Comparison of ENCODE assay signal across 1 cellular context in the genomic region with DNA sequence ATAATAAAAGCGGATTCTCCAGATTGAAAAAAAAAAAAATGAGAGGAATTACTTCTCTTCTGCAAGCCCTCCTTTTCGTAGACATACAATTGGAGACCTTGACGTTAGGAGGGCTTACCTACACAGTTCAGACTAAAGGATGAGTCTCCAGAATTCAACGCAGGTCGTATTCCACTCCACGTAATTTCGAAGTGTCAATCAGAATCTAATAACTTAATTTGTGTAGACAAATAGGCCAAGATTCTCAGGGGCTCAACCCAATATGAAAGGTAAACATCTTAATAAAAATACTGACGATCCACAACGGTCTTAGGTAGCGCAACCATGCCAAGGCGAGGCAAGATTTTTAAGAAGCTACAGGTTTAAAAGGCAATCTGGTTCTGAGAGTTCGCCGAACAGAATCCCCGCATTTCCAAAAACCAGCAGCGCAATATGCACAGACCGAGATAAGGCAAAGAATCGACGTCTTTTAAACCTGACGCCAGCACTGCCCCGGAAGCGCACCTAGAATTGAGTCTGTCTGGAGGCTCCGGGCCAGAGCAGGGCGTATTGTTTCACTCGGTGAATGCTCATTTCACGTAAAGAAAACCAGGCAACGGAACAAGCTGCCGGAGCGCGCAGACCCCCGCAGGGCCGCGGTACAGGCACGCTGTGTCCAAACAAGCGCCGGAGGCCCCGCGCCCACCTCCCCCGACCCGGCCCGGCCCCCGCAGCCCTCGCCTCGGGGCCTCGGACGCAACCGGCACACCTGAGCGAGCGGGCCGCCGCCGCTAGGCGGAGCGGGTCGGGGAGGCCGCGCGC.
TF ChIP-seq lines count a peak whose summit lies in the region.

No MANE protein-coding gene starts in this region.

TF ChIP-seq in K562, 482 proteins besides CTCF, POLR2A, EP300 and RAD21 (continued from another document and continues in another):
- TF ChIP-seq, protein P1, sequence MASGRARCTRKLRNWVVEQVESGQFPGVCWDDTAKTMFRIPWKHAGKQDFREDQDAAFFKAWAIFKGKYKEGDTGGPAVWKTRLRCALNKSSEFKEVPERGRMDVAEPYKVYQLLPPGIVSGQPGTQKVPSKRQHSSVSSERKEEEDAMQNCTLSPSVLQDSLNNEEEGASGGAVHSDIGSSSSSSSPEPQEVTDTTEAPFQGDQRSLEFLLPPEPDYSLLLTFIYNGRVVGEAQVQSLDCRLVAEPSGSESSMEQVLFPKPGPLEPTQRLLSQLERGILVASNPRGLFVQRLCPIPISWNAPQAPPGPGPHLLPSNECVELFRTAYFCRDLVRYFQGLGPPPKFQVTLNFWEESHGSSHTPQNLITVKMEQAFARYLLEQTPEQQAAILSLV (tag; IDR thresholded peaks at IDR 0.05), result no peak
- TF ChIP-seq LEF1 (IDR thresholded peaks at IDR 0.05), result peak; percentile 65
- TF ChIP-seq ZNF780A (CRISPR knock-in tag; IDR thresholded peaks at IDR 0.05), result no peak
- TF ChIP-seq HDAC8 (tag; IDR thresholded peaks at IDR 0.05), result no peak
- TF ChIP-seq ZZZ3 (IDR thresholded peaks at IDR 0.05), result no peak
- TF ChIP-seq SREBF2 (CRISPR knock-in tag; IDR thresholded peaks at IDR 0.05), result no peak
- TF ChIP-seq, protein P2, sequence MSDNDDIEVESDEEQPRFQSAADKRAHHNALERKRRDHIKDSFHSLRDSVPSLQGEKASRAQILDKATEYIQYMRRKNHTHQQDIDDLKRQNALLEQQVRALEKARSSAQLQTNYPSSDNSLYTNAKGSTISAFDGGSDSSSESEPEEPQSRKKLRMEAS (CRISPR knock-in tag; IDR thresholded peaks at IDR 0.05), result no peak
- peak in 1 of 2 experiments; percentile 50; a peak in 1 of 4 replicates for TF ChIP-seq SIN3A (IDR thresholded peaks at IDR 0.05; ENCODE audit: borderline replicate concordance in 2 of 2, control insufficient read depth in 1 of 2, low read depth in 2 of 2, low read length in 2 of 2)
- TF ChIP-seq, protein P3, sequence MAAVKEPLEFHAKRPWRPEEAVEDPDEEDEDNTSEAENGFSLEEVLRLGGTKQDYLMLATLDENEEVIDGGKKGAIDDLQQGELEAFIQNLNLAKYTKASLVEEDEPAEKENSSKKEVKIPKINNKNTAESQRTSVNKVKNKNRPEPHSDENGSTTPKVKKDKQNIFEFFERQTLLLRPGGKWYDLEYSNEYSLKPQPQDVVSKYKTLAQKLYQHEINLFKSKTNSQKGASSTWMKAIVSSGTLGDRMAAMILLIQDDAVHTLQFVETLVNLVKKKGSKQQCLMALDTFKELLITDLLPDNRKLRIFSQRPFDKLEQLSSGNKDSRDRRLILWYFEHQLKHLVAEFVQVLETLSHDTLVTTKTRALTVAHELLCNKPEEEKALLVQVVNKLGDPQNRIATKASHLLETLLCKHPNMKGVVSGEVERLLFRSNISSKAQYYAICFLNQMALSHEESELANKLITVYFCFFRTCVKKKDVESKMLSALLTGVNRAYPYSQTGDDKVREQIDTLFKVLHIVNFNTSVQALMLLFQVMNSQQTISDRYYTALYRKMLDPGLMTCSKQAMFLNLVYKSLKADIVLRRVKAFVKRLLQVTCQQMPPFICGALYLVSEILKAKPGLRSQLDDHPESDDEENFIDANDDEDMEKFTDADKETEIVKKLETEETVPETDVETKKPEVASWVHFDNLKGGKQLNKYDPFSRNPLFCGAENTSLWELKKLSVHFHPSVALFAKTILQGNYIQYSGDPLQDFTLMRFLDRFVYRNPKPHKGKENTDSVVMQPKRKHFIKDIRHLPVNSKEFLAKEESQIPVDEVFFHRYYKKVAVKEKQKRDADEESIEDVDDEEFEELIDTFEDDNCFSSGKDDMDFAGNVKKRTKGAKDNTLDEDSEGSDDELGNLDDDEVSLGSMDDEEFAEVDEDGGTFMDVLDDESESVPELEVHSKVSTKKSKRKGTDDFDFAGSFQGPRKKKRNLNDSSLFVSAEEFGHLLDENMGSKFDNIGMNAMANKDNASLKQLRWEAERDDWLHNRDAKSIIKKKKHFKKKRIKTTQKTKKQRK (IDR thresholded peaks at IDR 0.05; ENCODE audit: borderline replicate concordance, low read depth, low read length), result no peak
- TF ChIP-seq TAF1 (IDR thresholded peaks at IDR 0.05; ENCODE audit: control insufficient read depth, extremely low read depth, insufficient read depth, low read length, severe bottlenecking), result peak; percentile 40
- TF ChIP-seq EGR1 (conservative IDR thresholded peaks at IDR 0.05), result no peak; the same call in 1 of the 2 replicates
- no peak for TF ChIP-seq ZNF695 (CRISPR knock-in tag; IDR thresholded peaks at IDR 0.05)
- TF ChIP-seq BRCA1 (IDR thresholded peaks at IDR 0.05), result no peak
- no peak for TF ChIP-seq BRCA1 (CRISPR knock-in tag; IDR thresholded peaks at IDR 0.05)
- TF ChIP-seq HNRNPUL1 (IDR thresholded peaks at IDR 0.05; ENCODE audit: low read length), result no peak
- no peak for TF ChIP-seq NR2C2 (CRISPR knock-in tag; IDR thresholded peaks at IDR 0.05)
- TF ChIP-seq NR2C2 (tag; IDR thresholded peaks at IDR 0.05), result peak; percentile 93
- TF ChIP-seq, protein P4, sequence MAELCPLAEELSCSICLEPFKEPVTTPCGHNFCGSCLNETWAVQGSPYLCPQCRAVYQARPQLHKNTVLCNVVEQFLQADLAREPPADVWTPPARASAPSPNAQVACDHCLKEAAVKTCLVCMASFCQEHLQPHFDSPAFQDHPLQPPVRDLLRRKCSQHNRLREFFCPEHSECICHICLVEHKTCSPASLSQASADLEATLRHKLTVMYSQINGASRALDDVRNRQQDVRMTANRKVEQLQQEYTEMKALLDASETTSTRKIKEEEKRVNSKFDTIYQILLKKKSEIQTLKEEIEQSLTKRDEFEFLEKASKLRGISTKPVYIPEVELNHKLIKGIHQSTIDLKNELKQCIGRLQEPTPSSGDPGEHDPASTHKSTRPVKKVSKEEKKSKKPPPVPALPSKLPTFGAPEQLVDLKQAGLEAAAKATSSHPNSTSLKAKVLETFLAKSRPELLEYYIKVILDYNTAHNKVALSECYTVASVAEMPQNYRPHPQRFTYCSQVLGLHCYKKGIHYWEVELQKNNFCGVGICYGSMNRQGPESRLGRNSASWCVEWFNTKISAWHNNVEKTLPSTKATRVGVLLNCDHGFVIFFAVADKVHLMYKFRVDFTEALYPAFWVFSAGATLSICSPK (IDR thresholded peaks at IDR 0.05; ENCODE audit: borderline replicate concordance), result 0 out of 2 replicates have a peak, but pooled peaks have one; percentile 49
- TF ChIP-seq HDAC3 (IDR thresholded peaks at IDR 0.05; ENCODE audit: borderline replicate concordance, partially characterized antibody), result peak; percentile 44
- TF ChIP-seq HNRNPK (IDR thresholded peaks at IDR 0.05; ENCODE audit: low read depth, low read length, poor library complexity, severe bottlenecking), result no peak
- TF ChIP-seq, protein P5, sequence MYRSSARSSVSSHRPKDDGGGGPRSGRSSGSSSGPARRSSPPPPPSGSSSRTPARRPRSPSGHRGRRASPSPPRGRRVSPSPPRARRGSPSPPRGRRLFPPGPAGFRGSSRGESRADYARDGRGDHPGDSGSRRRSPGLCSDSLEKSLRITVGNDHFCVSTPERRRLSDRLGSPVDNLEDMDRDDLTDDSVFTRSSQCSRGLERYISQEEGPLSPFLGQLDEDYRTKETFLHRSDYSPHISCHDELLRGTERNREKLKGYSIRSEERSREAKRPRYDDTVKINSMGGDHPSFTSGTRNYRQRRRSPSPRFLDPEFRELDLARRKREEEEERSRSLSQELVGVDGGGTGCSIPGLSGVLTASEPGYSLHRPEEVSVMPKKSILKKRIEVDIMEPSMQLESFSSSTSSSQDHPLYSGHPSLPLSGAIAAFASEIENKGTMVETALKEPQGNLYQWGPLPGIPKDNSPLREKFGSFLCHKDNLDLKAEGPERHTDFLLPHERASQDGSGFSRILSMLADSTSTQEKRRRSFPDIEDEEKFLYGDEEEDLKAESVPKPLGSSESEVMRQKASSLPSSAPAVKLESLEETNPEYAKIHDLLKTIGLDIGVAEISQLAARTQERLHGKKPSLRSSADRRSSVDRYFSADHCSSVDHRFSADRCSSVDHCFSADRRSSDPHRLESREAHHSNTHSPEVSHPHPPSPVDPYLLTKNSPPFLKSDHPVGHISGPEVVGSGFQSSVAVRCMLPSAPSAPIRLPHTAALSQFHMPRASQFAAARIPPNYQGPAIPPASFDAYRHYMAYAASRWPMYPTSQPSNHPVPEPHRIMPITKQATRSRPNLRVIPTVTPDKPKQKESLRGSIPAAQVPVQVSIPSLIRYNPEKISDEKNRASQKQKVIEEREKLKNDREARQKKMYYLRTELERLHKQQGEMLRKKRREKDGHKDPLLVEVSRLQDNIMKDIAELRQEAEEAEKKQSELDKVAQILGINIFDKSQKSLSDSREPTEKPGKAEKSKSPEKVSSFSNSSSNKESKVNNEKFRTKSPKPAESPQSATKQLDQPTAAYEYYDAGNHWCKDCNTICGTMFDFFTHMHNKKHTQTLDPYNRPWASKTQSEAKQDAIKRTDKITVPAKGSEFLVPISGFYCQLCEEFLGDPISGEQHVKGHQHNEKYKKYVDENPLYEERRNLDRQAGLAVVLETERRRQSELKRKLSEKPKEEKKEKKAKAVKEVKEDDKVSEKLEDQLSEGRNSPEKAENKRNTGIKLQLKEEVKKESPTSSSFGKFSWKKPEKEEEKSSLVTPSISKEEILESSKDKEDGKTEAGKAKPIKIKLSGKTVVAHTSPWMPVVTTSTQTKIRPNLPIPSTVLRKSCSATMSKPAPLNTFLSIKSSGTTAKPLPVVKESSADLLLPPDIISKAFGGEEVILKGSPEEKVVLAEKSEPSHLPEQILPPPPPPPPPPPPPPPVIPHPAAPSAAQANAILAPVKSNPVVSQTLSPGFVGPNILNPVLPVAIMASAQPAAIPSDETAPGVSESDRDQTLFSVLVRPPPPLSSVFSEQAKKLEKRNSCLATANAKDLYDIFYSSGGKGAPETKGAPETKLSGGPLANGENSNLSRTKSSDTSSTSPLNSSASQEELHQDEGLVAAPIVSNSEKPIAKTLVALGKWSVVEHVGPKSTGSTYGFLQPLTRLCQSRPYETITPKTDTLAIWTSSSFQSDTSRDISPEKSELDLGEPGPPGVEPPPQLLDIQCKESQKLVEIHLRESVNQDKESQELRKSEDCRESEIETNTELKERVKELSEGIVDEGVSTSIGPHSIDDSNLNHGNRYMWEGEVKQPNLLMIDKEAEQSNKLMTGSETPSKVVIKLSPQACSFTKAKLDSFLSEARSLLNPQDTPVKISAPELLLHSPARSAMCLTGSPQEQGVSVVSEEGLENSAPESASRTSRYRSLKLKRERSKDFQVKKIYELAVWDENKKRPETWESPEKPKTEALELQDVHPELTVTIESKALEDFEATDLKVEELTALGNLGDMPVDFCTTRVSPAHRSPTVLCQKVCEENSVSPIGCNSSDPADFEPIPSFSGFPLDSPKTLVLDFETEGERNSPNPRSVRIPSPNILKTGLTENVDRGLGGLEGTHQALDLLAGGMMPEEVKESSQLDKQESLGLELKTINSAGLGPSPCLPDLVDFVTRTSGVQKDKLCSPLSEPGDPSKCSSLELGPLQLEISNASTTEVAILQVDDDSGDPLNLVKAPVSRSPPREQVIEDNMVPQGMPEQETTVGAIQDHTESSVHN (IDR thresholded peaks at IDR 0.05; ENCODE audit: borderline replicate concordance in 1 of 2, low read depth in 1 of 2), result no peak
- TF ChIP-seq, protein P6, sequence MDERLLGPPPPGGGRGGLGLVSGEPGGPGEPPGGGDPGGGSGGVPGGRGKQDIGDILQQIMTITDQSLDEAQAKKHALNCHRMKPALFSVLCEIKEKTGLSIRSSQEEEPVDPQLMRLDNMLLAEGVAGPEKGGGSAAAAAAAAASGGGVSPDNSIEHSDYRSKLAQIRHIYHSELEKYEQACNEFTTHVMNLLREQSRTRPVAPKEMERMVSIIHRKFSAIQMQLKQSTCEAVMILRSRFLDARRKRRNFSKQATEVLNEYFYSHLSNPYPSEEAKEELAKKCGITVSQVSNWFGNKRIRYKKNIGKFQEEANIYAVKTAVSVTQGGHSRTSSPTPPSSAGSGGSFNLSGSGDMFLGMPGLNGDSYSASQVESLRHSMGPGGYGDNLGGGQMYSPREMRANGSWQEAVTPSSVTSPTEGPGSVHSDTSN (CRISPR knock-in tag; IDR thresholded peaks at IDR 0.05; ENCODE audit: low read depth), result no peak
- TF ChIP-seq, protein P6 (tag; conservative IDR thresholded peaks at IDR 0.05; ENCODE audit: low read depth), result no peak
- TF ChIP-seq, protein P7, sequence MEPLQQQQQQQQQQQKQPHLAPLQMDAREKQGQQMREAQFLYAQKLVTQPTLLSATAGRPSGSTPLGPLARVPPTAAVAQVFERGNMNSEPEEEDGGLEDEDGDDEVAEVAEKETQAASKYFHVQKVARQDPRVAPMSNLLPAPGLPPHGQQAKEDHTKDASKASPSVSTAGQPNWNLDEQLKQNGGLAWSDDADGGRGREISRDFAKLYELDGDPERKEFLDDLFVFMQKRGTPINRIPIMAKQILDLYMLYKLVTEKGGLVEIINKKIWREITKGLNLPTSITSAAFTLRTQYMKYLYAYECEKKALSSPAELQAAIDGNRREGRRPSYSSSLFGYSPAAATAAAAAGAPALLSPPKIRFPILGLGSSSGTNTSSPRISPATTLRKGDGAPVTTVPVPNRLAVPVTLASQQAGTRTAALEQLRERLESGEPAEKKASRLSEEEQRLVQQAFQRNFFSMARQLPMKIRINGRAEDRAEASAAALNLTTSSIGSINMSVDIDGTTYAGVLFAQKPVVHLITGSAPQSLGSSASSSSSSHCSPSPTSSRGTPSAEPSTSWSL (CRISPR knock-in tag; IDR thresholded peaks at IDR 0.05; ENCODE audit: borderline replicate concordance), result no peak
- TF ChIP-seq, protein P8, sequence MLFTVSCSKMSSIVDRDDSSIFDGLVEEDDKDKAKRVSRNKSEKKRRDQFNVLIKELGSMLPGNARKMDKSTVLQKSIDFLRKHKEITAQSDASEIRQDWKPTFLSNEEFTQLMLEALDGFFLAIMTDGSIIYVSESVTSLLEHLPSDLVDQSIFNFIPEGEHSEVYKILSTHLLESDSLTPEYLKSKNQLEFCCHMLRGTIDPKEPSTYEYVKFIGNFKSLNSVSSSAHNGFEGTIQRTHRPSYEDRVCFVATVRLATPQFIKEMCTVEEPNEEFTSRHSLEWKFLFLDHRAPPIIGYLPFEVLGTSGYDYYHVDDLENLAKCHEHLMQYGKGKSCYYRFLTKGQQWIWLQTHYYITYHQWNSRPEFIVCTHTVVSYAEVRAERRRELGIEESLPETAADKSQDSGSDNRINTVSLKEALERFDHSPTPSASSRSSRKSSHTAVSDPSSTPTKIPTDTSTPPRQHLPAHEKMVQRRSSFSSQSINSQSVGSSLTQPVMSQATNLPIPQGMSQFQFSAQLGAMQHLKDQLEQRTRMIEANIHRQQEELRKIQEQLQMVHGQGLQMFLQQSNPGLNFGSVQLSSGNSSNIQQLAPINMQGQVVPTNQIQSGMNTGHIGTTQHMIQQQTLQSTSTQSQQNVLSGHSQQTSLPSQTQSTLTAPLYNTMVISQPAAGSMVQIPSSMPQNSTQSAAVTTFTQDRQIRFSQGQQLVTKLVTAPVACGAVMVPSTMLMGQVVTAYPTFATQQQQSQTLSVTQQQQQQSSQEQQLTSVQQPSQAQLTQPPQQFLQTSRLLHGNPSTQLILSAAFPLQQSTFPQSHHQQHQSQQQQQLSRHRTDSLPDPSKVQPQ (CRISPR knock-in tag; IDR thresholded peaks at IDR 0.05; ENCODE audit: borderline replicate concordance), result no peak
